ENCODE assay signal across 10 cellular contexts in the genomic region with DNA sequence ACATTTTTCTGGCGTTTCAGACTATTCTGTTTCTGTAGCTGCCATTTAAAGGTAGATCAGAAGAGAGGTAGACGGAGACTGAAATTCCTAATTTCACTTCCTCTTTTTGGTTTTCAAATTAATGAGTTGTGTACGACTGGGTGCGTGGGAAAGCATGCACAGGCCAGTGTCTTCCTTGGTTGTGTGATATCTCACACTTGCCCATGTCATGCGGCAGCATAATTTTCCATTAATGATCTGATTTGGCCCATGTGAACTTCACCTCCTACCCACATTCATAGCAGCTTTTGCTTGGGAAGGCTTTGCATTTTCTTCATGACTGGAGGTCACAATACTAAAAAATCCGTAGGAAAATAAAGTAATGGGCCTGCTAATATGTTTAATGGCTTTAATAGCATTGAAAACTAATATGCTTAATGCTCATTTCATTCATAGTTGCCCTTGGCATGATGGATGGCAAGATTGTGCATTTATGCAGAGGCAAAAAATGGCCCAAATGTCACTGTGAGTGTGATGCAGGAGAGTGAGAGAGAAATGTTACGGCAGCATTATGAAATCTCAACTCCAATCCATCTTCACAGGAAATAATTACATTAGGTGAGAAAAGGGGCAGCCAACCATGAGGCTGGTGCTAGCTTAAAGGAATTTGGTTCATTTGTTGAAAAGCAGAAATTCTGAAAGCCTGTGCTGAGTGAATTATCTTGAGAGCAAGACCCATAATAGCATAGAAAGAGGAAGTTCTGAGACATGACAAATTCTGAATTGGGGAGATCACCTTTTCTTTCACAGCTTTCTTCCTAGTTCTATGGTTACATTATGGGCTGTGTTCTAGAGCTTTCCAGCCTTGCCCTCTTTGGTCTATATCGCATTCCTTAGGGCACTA.
DNase-seq lines count a peak whose midpoint lies in the region; ATAC-seq and TF ChIP-seq lines count a peak whose summit lies in the region.
"Had no signal": no experiment of that assay in that cellular context is flagged by ENCODE, and none has a peak within 500 bp of the region (broad histone marks: within the 10 kb centered on the region; RNA-seq: fewer than 3 reads in every experiment).

No MANE protein-coding gene starts in this region.

- H3K36me3 Mint-ChIP-seq in Calu3 (ENCODE audit: insufficient read depth, unreplicated experiment): no peaks in the 10 kb centered on the region

- H3K4me1 Mint-ChIP-seq in Calu3 (ENCODE audit: low read depth, unreplicated experiment): no peaks in the 10 kb centered on the region
- H3K4me1 Mint-ChIP-seq: central memory CD8-positive, alpha-beta T cell had no signal

- no peak for TF ChIP-seq CTCF in Calu3 (IDR thresholded peaks at IDR 0.05; ENCODE audit: unreplicated experiment)

- H3K27ac Mint-ChIP-seq in Calu3 (ENCODE audit: unreplicated experiment): no peak overlapping the region

- no peaks in the 10 kb centered on the region for H3K9me3 Mint-ChIP-seq in Calu3 (ENCODE audit: low read depth, unreplicated experiment)

- CTCF ChIA-PET in Calu3 (lab: Charles Lee): no interaction called here

- H3K27me3 Mint-ChIP-seq in Calu3 (ENCODE audit: unreplicated experiment): no peaks in the 10 kb centered on the region

- peak; percentile 13 for DNase-seq in left kidney (ENCODE audit: low read depth, low spot score)
- DNase-seq in Calu3: no peak
- no peak for DNase-seq in DMS79 treated with DMSO at 0.1 percent for 48 hours (lab: John Stamatoyannopoulos, UW)
- DNase-seq in NCI-H1694 (lab: John Stamatoyannopoulos, UW): no peak
- DNase-seq in NCI-H526 (lab: John Stamatoyannopoulos, UW): no peak
- DNase-seq: heart right ventricle had no signal

- ATAC-seq in GM18870 (IDR thresholded peaks at IDR 0.05; ENCODE audit: unreplicated experiment) (peak; percentile 91), HG02588 (IDR thresholded peaks at IDR 0.05; ENCODE audit: unreplicated experiment) (peak; percentile 83), HG03520 (IDR thresholded peaks at IDR 0.05; ENCODE audit: unreplicated experiment) (peak; percentile 78)
- ATAC-seq: heart right ventricle had no signal

- BruUV-seq in Calu3 (replicated peaks; lab: Mats Ljungman, UMichigan): no TSS peak

- intact Hi-C loops in Calu3 (cut with micrococcal nuclease; ENCODE audit: unreplicated experiment): no loop called here

- no peak overlapping the region for H3K4me3 Mint-ChIP-seq in Calu3 (ENCODE audit: low read depth, unreplicated experiment)
- H3K4me3 Mint-ChIP-seq: central memory CD8-positive, alpha-beta T cell had no signal
